Comparison of ENCODE assay signal across 20 cellular contexts in genomic region chr14:104249706-104250105, GRCh38.
"Had no signal": no experiment of that assay in that cellular context is flagged by ENCODE, and none has a peak within 500 bp of the region (broad histone marks: within the 10 kb centered on the region; RNA-seq: fewer than 3 reads in every experiment).

No MANE protein-coding gene starts in this region.

- H3K4me3 Mint-ChIP-seq: activated CD8-positive, alpha-beta T cell treated with anti-CD3 and anti-CD28 coated beads for 36 hours; activated naive CD8-positive, alpha-beta T cell treated with anti-CD3 and anti-CD28 coated beads, Interleukin-2, amount 50 U/mL, for 24 hours; brain; immature natural killer cell; naive thymus-derived CD8-positive, alpha-beta T cell; stimulated activated memory B cell treated with anti-CD40 and anti-IgM and Interleukin-4, amounts not matched to agents 10 μg/mL and 1 μg/mL and 100 μg/mL, for 72 hours; WTC11 had no signal

- DNase-seq: activated CD4-positive, alpha-beta T cell treated with anti-CD3 and anti-CD28 coated beads for 4 hours; activated CD8-positive, alpha-beta T cell treated with anti-CD3 and anti-CD28 coated beads for 36 hours; activated naive CD4-positive, alpha-beta T cell treated with Interleukin-2 at 50 U/mL for 16 hours; activated naive CD8-positive, alpha-beta T cell treated with anti-CD3 and anti-CD28 coated beads, Interleukin-2, amount 50 U/mL, for 24 hours; anterior cingulate cortex; central memory CD4-positive, alpha-beta T cell; cortex of kidney; effector CD4-positive, alpha-beta T cell; heart right ventricle; immature natural killer cell; mesendoderm; sigmoid colon; stimulated activated CD4-positive, alpha-beta T cell treated with anti-CD3 and anti-CD28 coated beads, Interleukin-4, amount 100 ng/mL, for 24 hours had no signal

- H3K27ac ChIP-seq: gastroesophageal sphincter, heart right ventricle, neutrophil, sigmoid colon had no signal

- H3K36me3 Mint-ChIP-seq: brain; immature natural killer cell; naive thymus-derived CD8-positive, alpha-beta T cell; stimulated activated memory B cell treated with anti-CD40 and anti-IgM and Interleukin-4, amounts not matched to agents 10 μg/mL and 1 μg/mL and 100 μg/mL, for 72 hours had no signal

- H3K27ac Mint-ChIP-seq: activated CD8-positive, alpha-beta T cell treated with anti-CD3 and anti-CD28 coated beads for 36 hours; activated naive CD8-positive, alpha-beta T cell treated with anti-CD3 and anti-CD28 coated beads, Interleukin-2, amount 50 U/mL, for 24 hours; activated T-helper 2 cell treated with anti-CD3 and anti-CD28 coated beads, Interferon-gamma antibody, Interleukin-2, Interleukin-4, amounts not matched to agents 10 μg/mL and 5 μg/mL and 100 μg/mL, durations not matched to agents 14 hours and 24 hours and 36 hours; brain; immature natural killer cell; stimulated activated memory B cell treated with anti-CD40 and anti-IgM and Interleukin-4, amounts not matched to agents 10 μg/mL and 1 μg/mL and 100 μg/mL, for 72 hours; WTC11 had no signal

- H3K4me3 ChIP-seq: gastroesophageal sphincter, heart right ventricle, sigmoid colon had no signal

- H3K9me3 Mint-ChIP-seq: activated naive CD8-positive, alpha-beta T cell treated with anti-CD3 and anti-CD28 coated beads, Interleukin-2, amount 50 U/mL, for 24 hours had no signal

- H3K4me1 Mint-ChIP-seq: activated naive CD8-positive, alpha-beta T cell treated with anti-CD3 and anti-CD28 coated beads, Interleukin-2, amount 50 U/mL, for 24 hours; immature natural killer cell; stimulated activated memory B cell treated with anti-CD40 and anti-IgM and Interleukin-4, amounts not matched to agents 10 μg/mL and 1 μg/mL and 100 μg/mL, for 72 hours; WTC11 had no signal
